15 cellular contexts compared by ENCODE assay signal in genomic region chr3:52314495-52314894, GRCh38. TPM values are rescaled to one million over a fixed set of nuclear protein-coding genes. Genes with fewer than 3 reads are reported as not detected.
DNase-seq lines count a peak whose midpoint lies in the region; ATAC-seq and TF ChIP-seq lines count a peak whose summit lies in the region.
"Had no signal": no experiment of that assay in that cellular context is flagged by ENCODE, and none has a peak within 500 bp of the region (broad histone marks: within the 10 kb centered on the region; RNA-seq: fewer than 3 reads in every experiment).

No MANE protein-coding gene starts in this region.

- CTCF ChIA-PET in Calu3 (lab: Charles Lee), result no interaction called here

- H3K36me3 Mint-ChIP-seq in Calu3 (ENCODE audit: insufficient read depth, unreplicated experiment), result peaks cover 18% of the 10 kb centered on the region
- peaks cover 3% of the 10 kb centered on the region for H3K36me3 Mint-ChIP-seq in memory B cell
- 0 out of 2 replicates have a peak, but pooled peaks cover 3% of the 10 kb centered on the region for H3K36me3 Mint-ChIP-seq in HFFc6 (ENCODE audit: low read depth)

- H3K4me3 Mint-ChIP-seq in Calu3 (ENCODE audit: low read depth, unreplicated experiment) (no peak overlapping the region), memory B cell (peak overlapping the region; percentile 17), HFFc6 (no peak overlapping the region)

- no peak for ATAC-seq in memory B cell (ENCODE audit: low read depth)
- ATAC-seq in GM19328 (IDR thresholded peaks at IDR 0.05; ENCODE audit: unreplicated experiment), result no peak

- intact Hi-C loops in Calu3 (cut with micrococcal nuclease; ENCODE audit: unreplicated experiment), result no loop called here

- H3K27me3 Mint-ChIP-seq in Calu3 (ENCODE audit: unreplicated experiment), result no peaks in the 10 kb centered on the region
- no peaks in the 10 kb centered on the region for H3K27me3 Mint-ChIP-seq in memory B cell
- peaks cover 1% of the 10 kb centered on the region; the same call in 1 of the 2 replicates for H3K27me3 Mint-ChIP-seq in HFFc6 (ENCODE audit: insufficient read depth)

- DNase-seq in A172 (ENCODE audit: low spot score) (peak; percentile 29), Calu3 (no peak), amniotic epithelial cell (ENCODE audit: low read depth) (peak; percentile 35), memory B cell (ENCODE audit: low spot score in 2 of 2) (no peak), NCI-H2227 treated with DMSO at 0.1 percent for 48 hours (lab: John Stamatoyannopoulos, UW) (no peak), HFFc6 (no peak), OCI-M1 (lab: John Stamatoyannopoulos, UW) (no peak)
- DNase-seq: activated CD4-positive, alpha-beta T cell treated with anti-CD3 and anti-CD28 coated beads, Interleukin-2, amount 50 U/mL, for 1 hour; amniotic stem cell; cerebellar nuclear complex; DMS 273 treated with DMSO at 0.1 percent for 48 hours; NCI-H2029; NCI-H510A treated with DMSO at 0.1 percent for 48 hours; retina had no signal

- H3K4me1 Mint-ChIP-seq in Calu3 (ENCODE audit: low read depth, unreplicated experiment), result peaks cover 30% of the 10 kb centered on the region
- peaks cover 38% of the 10 kb centered on the region for H3K4me1 Mint-ChIP-seq in memory B cell
- H3K4me1 Mint-ChIP-seq in HFFc6 (ENCODE audit: low read depth), result peaks cover 19% of the 10 kb centered on the region

- TF ChIP-seq CTCF in Calu3 (IDR thresholded peaks at IDR 0.05; ENCODE audit: unreplicated experiment) (no peak), HFFc6 (IDR thresholded peaks at IDR 0.05) (no peak)

- H3K27ac Mint-ChIP-seq in Calu3 (ENCODE audit: unreplicated experiment) (peak overlapping the region; percentile 51), memory B cell (peak overlapping the region; percentile 93), HFFc6 (no peak overlapping the region)

- no peaks in the 10 kb centered on the region for H3K9me3 Mint-ChIP-seq in Calu3 (ENCODE audit: low read depth, unreplicated experiment)
- H3K9me3 Mint-ChIP-seq in memory B cell, result no peaks in the 10 kb centered on the region
- H3K9me3 Mint-ChIP-seq in HFFc6, result no peaks in the 10 kb centered on the region

- no TSS peak for BruUV-seq in Calu3 (replicated peaks; lab: Mats Ljungman, UMichigan)

RNA-seq across cellular contexts. Expression of gene DNAH1, which starts 1.6 kb away (rescaled TPM):
- 0.69 and 3.1 TPM in 2 replicates for total RNA-seq in A172 (2014; rRNA removed; shearing (Covaris generic))
- 10.2 and 13.1 TPM in 2 replicates for total RNA-seq in Calu3 (2022)
- total RNA-seq in HFFc6 (2021; fragmentation: NEBNext Ultra II Directional; extraction: Animal tissue kit (Norgen Biotek cat#: 25700)), result 1 to 10 TPM; 1.4 to 2.1 (median 1.8) TPM

RNA-seq across cellular contexts. Expression of gene GLYCTK, which starts 26.9 kb away (rescaled TPM):
- total RNA-seq in A172 (2014; rRNA removed; shearing (Covaris generic)), result 5.4 and 6.8 TPM in 2 replicates
- total RNA-seq in Calu3 (2022), result 9.4 and 10.7 TPM in 2 replicates
- total RNA-seq in HFFc6 (2021; fragmentation: NEBNext Ultra II Directional; extraction: Animal tissue kit (Norgen Biotek cat#: 25700)), result 1 to 10 TPM; 7.0 to 9.9 (median 8.7) TPM

RNA-seq across cellular contexts. Expression of gene WDR82, which starts 36.0 kb away (rescaled TPM):
- 42.0 and 46.2 TPM in 2 replicates for total RNA-seq in A172 (2014; rRNA removed; shearing (Covaris generic))
- total RNA-seq in Calu3 (2022), result 55.4 and 59.7 TPM in 2 replicates
- total RNA-seq in HFFc6 (2021; fragmentation: NEBNext Ultra II Directional; extraction: Animal tissue kit (Norgen Biotek cat#: 25700)), result 10 to 100 TPM; 55.2 to 62.0 (median 58.6) TPM

Comparison
In these comparisons a context has a peak if more than half of its experiments do, and no peak if none do; other contexts are left out.
1. DNase-seq: peak in A172 (single experiment) and amniotic epithelial cell (single experiment); none in Calu3 (single experiment), memory B cell (0 of 2), NCI-H2227 treated with DMSO at 0.1 percent for 48 hours (single experiment), HFFc6 (single experiment) and OCI-M1 (single experiment).